14 cellular contexts compared by ENCODE assay signal in genomic region chr9:86918556-86918955, GRCh38. TPM values are rescaled to one million over a fixed set of nuclear protein-coding genes. Genes with fewer than 3 reads are reported as not detected.
A peak's percentile ranks its signal among the peaks of the same experiment; 100 is the strongest.
DNase-seq lines count a peak whose midpoint lies in the region; ATAC-seq and TF ChIP-seq lines count a peak whose summit lies in the region.
"Had no signal": no experiment of that assay in that cellular context is flagged by ENCODE, and none has a peak within 500 bp of the region (broad histone marks: within the 10 kb centered on the region; RNA-seq: fewer than 3 reads in every experiment).

No MANE protein-coding gene starts in this region.

- H3K4me1 ChIP-seq in GM23338 (ENCODE audit: insufficient read depth) = no peaks in the 10 kb centered on the region
- no peaks in the 10 kb centered on the region for H3K4me1 ChIP-seq in foreskin keratinocyte
- H3K4me1 ChIP-seq: A549, BE2C had no signal

- no peaks in the 10 kb centered on the region for H3K79me2 ChIP-seq in GM23338 (replicated peaks; ENCODE audit: insufficient read depth)

- no peak for TF ChIP-seq CTCF in GM23338 (conservative IDR thresholded peaks at IDR 0.05; ENCODE audit: low read depth in 2 of 2)
- no peak for TF ChIP-seq CTCF in foreskin keratinocyte (conservative IDR thresholded peaks at IDR 0.05)

- H3K4me1 Mint-ChIP-seq in GM23338 = peaks cover 11% of the 10 kb centered on the region
- H3K4me1 Mint-ChIP-seq: IgD-negative memory B cell had no signal

- H2AFZ ChIP-seq in GM23338 = peak overlapping the region; percentile 7; the same call in 1 of the 2 replicates

- H3K36me3 ChIP-seq in GM23338 (ENCODE audit: insufficient read depth) = no peaks in the 10 kb centered on the region
- H3K36me3 ChIP-seq: BE2C had no signal

- H3K27me3 ChIP-seq in GM23338 (ENCODE audit: insufficient read depth) (no peaks in the 10 kb centered on the region), foreskin keratinocyte (no peaks in the 10 kb centered on the region)
- H3K27me3 ChIP-seq: BE2C had no signal

- H3K4me3 ChIP-seq in GM23338 = no peak overlapping the region
- H3K4me3 ChIP-seq: A549 had no signal

- no peaks in the 10 kb centered on the region for H3K27me3 Mint-ChIP-seq in GM23338 (ENCODE audit: insufficient read depth, low read depth, poor library complexity)
- H3K27me3 Mint-ChIP-seq: IgD-negative memory B cell had no signal

- H3F3A ChIP-seq in GM23338 (replicated peaks; ENCODE audit: low read depth) = no peaks in the 10 kb centered on the region

- no peaks in the 10 kb centered on the region for H4K20me1 ChIP-seq in GM23338 (replicated peaks; ENCODE audit: insufficient read depth)

- H3K4me3 Mint-ChIP-seq in GM23338 = no peak overlapping the region
- H3K4me3 Mint-ChIP-seq: CD4-positive, alpha-beta memory T cell; IgD-negative memory B cell had no signal

- H3K9me2 ChIP-seq in GM23338 (ENCODE audit: insufficient read depth) = peaks cover 4% of the 10 kb centered on the region; the same call in 1 of the 2 replicates

- DNase-seq in GM23338 (ENCODE audit: low spot score) (no peak), amniotic epithelial cell (ENCODE audit: low read depth) (peak; percentile 52), foreskin keratinocyte (peak; percentile 38 to 66), GM19238 (ENCODE audit: insufficient read length, low spot score) (no peak)
- DNase-seq in stimulated activated CD8-positive, alpha-beta memory T cell treated with anti-CD3 and anti-CD28 coated beads, Interleukin-4, amount 100 ng/mL, for 48 hours = no peak
- DNase-seq: BE2C; CD4-positive, alpha-beta memory T cell; DMS79; EL; H7 had no signal

- no peak overlapping the region for H3K27ac ChIP-seq in GM23338 (ENCODE audit: low read depth)
- H3K27ac ChIP-seq in foreskin keratinocyte = no peak overlapping the region
- H3K27ac ChIP-seq: A549, C4-2B had no signal

- no peak overlapping the region for H3K4me2 ChIP-seq in GM23338
- H3K4me2 ChIP-seq: A549 had no signal

- H3K9me3 Mint-ChIP-seq in GM23338 = no peaks in the 10 kb centered on the region; the same call in 2 of the 3 replicates

- no peak overlapping the region for H3K27ac Mint-ChIP-seq in GM23338
- H3K27ac Mint-ChIP-seq: CD4-positive, alpha-beta memory T cell; IgD-negative memory B cell had no signal

- ATAC-seq in GM23338 (no peak), foreskin keratinocyte (peak; percentile 21), HG03439 (IDR thresholded peaks at IDR 0.05; ENCODE audit: unreplicated experiment) (no peak)
- ATAC-seq: A549 had no signal

- H3K36me3 Mint-ChIP-seq in GM23338 (ENCODE audit: low read depth) = no peaks in the 10 kb centered on the region
- H3K36me3 Mint-ChIP-seq: CD4-positive, alpha-beta memory T cell had no signal

TF ChIP-seq in GM23338, 12 proteins besides CTCF, POLR2A, EP300 and RAD21 (continues in another document):
- no peak for TF ChIP-seq ZNF331 (CRISPR knock-in tag; IDR thresholded peaks at IDR 0.05; ENCODE audit: low read depth)
- TF ChIP-seq JUNB (IDR thresholded peaks at IDR 0.05; ENCODE audit: unreplicated experiment) = no peak
- TF ChIP-seq POLR2AphosphoS5 (IDR thresholded peaks at IDR 0.05; ENCODE audit: low read depth) = no peak
- no peak for TF ChIP-seq ZNF114 (CRISPR knock-in tag; IDR thresholded peaks at IDR 0.05)
- TF ChIP-seq EZH2phosphoT487 (IDR thresholded peaks at IDR 0.05; ENCODE audit: unreplicated experiment) = no peak
- no peak for TF ChIP-seq ETS1 (IDR thresholded peaks at IDR 0.05)
- TF ChIP-seq REST (IDR thresholded peaks at IDR 0.05; ENCODE audit: unreplicated experiment) = no peak

RNA-seq across cellular contexts. Expression of gene GAS1, which starts 28.8 kb away (rescaled TPM):
- 6.1 and 7.7 TPM in 2 replicates for total RNA-seq in GM23338 (2014; rRNA removed; shearing (Covaris generic))
- polyA plus RNA-seq in GM23338 (2016; fragmentation: Nextera tagmentation; extraction: Ambion mirVana) (1.4 and 1.8 TPM in 2 replicates), foreskin keratinocyte (0.66 and 0.72 TPM in 2 replicates)
- total RNA-seq in foreskin keratinocyte = 0.99 and 1.2 TPM in 2 replicates

Comparison
In these comparisons a context has a peak if more than half of its experiments do, and no peak if none do; other contexts are left out.
1. DNase-seq: peak in amniotic epithelial cell (single experiment) and foreskin keratinocyte (2 of 2); none in GM23338 (single experiment), GM19238 (single experiment) and stimulated activated CD8-positive, alpha-beta memory T cell treated with anti-CD3 and anti-CD28 coated beads, Interleukin-4, amount 100 ng/mL, for 48 hours (single experiment).